1 cellular context compared by ENCODE assay signal in the genomic region with DNA sequence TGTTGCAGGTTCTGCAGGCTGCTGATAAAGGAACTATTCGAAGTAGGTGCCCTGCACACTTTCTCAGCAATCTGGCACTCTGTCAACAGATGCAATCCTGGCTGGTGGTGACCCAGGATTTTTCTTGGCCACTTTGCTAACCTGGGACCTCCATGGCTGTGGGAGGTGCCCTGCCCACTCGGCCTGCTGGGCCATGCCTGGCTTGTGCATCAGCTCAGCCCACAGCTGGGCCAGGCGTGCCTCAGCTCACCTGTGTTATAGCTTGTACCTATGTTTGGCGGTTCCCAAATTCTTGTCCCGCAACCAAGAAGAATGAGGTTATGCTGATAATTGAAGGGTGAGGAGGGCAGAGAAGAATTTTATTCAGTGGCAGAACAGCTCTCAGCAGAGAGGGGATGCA.
TF ChIP-seq lines count a peak whose summit lies in the region.

No MANE protein-coding gene starts in this region.

TF ChIP-seq in GM23338, 12 proteins besides CTCF, POLR2A, EP300 and RAD21 (continued from another document):
- TF ChIP-seq, protein P1, sequence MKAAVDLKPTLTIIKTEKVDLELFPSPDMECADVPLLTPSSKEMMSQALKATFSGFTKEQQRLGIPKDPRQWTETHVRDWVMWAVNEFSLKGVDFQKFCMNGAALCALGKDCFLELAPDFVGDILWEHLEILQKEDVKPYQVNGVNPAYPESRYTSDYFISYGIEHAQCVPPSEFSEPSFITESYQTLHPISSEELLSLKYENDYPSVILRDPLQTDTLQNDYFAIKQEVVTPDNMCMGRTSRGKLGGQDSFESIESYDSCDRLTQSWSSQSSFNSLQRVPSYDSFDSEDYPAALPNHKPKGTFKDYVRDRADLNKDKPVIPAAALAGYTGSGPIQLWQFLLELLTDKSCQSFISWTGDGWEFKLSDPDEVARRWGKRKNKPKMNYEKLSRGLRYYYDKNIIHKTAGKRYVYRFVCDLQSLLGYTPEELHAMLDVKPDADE (IDR thresholded peaks at IDR 0.05), result no peak
- TF ChIP-seq, protein P2, sequence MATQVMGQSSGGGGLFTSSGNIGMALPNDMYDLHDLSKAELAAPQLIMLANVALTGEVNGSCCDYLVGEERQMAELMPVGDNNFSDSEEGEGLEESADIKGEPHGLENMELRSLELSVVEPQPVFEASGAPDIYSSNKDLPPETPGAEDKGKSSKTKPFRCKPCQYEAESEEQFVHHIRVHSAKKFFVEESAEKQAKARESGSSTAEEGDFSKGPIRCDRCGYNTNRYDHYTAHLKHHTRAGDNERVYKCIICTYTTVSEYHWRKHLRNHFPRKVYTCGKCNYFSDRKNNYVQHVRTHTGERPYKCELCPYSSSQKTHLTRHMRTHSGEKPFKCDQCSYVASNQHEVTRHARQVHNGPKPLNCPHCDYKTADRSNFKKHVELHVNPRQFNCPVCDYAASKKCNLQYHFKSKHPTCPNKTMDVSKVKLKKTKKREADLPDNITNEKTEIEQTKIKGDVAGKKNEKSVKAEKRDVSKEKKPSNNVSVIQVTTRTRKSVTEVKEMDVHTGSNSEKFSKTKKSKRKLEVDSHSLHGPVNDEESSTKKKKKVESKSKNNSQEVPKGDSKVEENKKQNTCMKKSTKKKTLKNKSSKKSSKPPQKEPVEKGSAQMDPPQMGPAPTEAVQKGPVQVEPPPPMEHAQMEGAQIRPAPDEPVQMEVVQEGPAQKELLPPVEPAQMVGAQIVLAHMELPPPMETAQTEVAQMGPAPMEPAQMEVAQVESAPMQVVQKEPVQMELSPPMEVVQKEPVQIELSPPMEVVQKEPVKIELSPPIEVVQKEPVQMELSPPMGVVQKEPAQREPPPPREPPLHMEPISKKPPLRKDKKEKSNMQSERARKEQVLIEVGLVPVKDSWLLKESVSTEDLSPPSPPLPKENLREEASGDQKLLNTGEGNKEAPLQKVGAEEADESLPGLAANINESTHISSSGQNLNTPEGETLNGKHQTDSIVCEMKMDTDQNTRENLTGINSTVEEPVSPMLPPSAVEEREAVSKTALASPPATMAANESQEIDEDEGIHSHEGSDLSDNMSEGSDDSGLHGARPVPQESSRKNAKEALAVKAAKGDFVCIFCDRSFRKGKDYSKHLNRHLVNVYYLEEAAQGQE (IDR thresholded peaks at IDR 0.05; ENCODE audit: unreplicated experiment), result no peak
- TF ChIP-seq EZH2 (IDR thresholded peaks at IDR 0.05; ENCODE audit: low read depth, unreplicated experiment) (no peak), NANOG (IDR thresholded peaks at IDR 0.05; ENCODE audit: borderline replicate concordance) (no peak)
